In genomic region chr17:80158846-80159245, GRCh38 we compare ENCODE assay signal across 28 cellular contexts. TPM values are rescaled to one million over a fixed set of nuclear protein-coding genes. Genes with fewer than 3 reads are reported as not detected.
"Had no signal": no experiment of that assay in that cellular context is flagged by ENCODE, and none has a peak within 500 bp of the region (broad histone marks: within the 10 kb centered on the region; RNA-seq: fewer than 3 reads in every experiment).

No MANE protein-coding gene starts in this region.

- H3K4me3 ChIP-seq: left ventricle myocardium inferior, lung, mucosa of descending colon, ovary, right atrium auricular region, skin epidermis, stomach, testis, thyroid gland, transverse colon, upper lobe of left lung, vagina had no signal

- H3K4me1 ChIP-seq: left ventricle myocardium inferior, right atrium auricular region, stomach, testis, thyroid gland, transverse colon, upper lobe of left lung, vagina had no signal

- ATAC-seq: mucosa of descending colon; naive thymus-derived CD4-positive, alpha-beta T cell; natural killer cell treated with Interleukin-12 subunit alpha and Interleukin-12 subunit beta and Interleukin-15 and Interleukin-18, amount 100 ng/mL, for 72 hours; sciatic nerve; stimulated activated naive B cell treated with anti-CD40 and anti-IgM and Interleukin-4, amounts not matched to agents 10 μg/mL and 1 μg/mL and 100 μg/mL, for 72 hours; stimulated activated naive CD8-positive, alpha-beta T cell treated with anti-CD3 and anti-CD28 coated beads, Interleukin-15, Interleukin-2, amounts not matched to agents 100 U/mL and 50 U/mL, for 24 hours had no signal

- H3K27ac ChIP-seq: left ventricle myocardium inferior, ovary, right atrium auricular region, skin epidermis, stomach, testis, thyroid gland, transverse colon, upper lobe of left lung, vagina had no signal

- H3K9me3 ChIP-seq: ovary, right atrium auricular region, testis, thyroid gland, vagina had no signal

- DNase-seq: hypothalamus; islet precursor cell; left ventricle myocardium inferior; mesendoderm; midbrain; mucosa of descending colon; naive thymus-derived CD4-positive, alpha-beta T cell; ovary; stimulated activated CD4-positive, alpha-beta T cell treated with anti-CD3 and anti-CD28 coated beads, Interleukin-12 subunit alpha, Interleukin-12 subunit beta, amount 100 ng/mL, for 4 hours; stimulated activated CD4-positive, alpha-beta T cell treated with anti-CD3 and anti-CD28 coated beads, Interleukin-15, amount 100 ng/mL, for 24 hours; stimulated activated CD4-positive, alpha-beta T cell treated with anti-CD3 and anti-CD28 coated beads, Interleukin-2, amount 100 ng/mL, for 24 hours; stimulated activated CD4-positive, alpha-beta T cell treated with anti-CD3 and anti-CD28 coated beads, Interleukin-4, amount 100 ng/mL, for 1 hour; stimulated activated naive B cell treated with anti-CD40 and anti-IgM and Interleukin-4, amounts not matched to agents 10 μg/mL and 1 μg/mL and 100 μg/mL, for 72 hours; stimulated activated naive CD8-positive, alpha-beta T cell treated with anti-CD3 and anti-CD28 coated beads, Interleukin-15, Interleukin-2, amounts not matched to agents 100 U/mL and 50 U/mL, for 24 hours; stomach; testis; thyroid gland; transverse colon; upper lobe of left lung had no signal

- H3K36me3 ChIP-seq: left ventricle myocardium inferior, ovary, right atrium auricular region, stomach, thyroid gland, transverse colon, upper lobe of left lung, vagina had no signal

- H3K27me3 ChIP-seq: ovary, right atrium auricular region, testis, thyroid gland, transverse colon, upper lobe of left lung, vagina had no signal

RNA-seq across cellular contexts. Expression of gene CARD14, which starts 11.0 kb away (rescaled TPM):
- total RNA-seq: kidney epithelial cell; natural killer cell treated with Interleukin-12 subunit alpha and Interleukin-12 subunit beta and Interleukin-15 and Interleukin-18, amount 100 ng/mL, for 72 hours; progenitor cell of endocrine pancreas; pulmonary artery endothelial cell; right atrium auricular region had no signal
- polyA plus RNA-seq: naive thymus-derived CD4-positive, alpha-beta T cell had no signal
